ENCODE assay signal across 1 cellular context in genomic region chr1:206951318-206952105, GRCh38.
TF ChIP-seq lines count a peak whose summit lies in the region.

No MANE protein-coding gene starts in this region.

TF ChIP-seq in liver, 16 proteins besides CTCF, POLR2A, EP300 and RAD21 (continued from another document):
- TF ChIP-seq HNF4A (conservative IDR thresholded peaks at IDR 0.05): peak; percentile 72 to 78
- TF ChIP-seq FOXA1 (IDR thresholded peaks at IDR 0.05): no peak
- peak; percentile 88 for TF ChIP-seq SP1 (IDR thresholded peaks at IDR 0.05)
TF ChIP-seq in liver: peak in this region for 14.
